In the genomic region with DNA sequence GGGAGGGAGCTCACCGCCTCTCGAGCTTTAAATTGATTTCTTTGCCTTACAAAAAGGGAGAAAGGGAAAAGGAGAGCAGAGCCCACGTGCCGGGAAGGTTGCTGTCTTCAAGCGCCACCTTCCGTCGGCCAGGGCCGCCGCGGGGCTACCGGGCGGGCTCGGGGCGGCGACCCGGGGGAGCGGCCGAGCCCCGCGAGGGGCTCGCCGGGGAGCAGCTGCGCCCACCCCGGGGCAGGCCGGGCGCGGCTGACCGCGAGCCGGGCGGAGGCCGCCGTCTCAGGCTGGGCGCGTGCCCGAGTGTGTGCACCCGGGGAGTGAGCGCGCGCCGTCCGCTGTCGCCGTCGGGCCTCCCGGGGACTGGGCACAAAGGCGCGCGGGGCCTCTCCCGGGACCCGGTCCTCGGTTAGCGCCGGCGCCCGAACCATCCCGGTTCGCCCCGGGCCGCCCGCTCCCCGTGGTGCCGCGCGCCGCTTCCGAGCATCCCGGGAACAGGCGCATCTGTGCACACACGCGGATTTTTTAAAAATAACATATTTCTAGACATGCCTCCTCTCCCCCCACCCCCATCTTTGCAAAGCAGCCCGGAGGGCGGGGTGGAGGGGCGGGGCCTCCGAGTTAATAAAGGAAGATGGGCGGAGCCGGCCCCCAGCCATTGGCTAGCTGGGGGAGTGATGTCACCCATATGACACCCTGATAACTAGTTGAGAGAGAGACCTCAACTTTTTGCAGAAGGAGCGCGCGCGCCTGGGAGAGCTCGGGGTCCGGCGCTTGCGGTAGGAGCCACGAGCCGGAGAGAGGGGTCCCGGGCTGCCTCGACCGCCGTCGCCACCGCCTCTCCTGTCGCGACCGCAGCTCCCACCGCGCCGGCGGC, we compare ENCODE assay signal across 9 cellular contexts. TPM values are rescaled to one million over a fixed set of nuclear protein-coding genes. Genes with fewer than 3 reads are reported as not detected.
A peak's percentile ranks its signal among the peaks of the same experiment; 100 is the strongest.
DNase-seq lines count a peak whose midpoint lies in the region; TF ChIP-seq lines count a peak whose summit lies in the region.
"Had no signal": no experiment of that assay in that cellular context is flagged by ENCODE, and none has a peak within 500 bp of the region (broad histone marks: within the 10 kb centered on the region; RNA-seq: fewer than 3 reads in every experiment).

Gene SOX11 (plus strand): TSS at position 726 of the 871 bp plus-strand sequence. CDS start 338 bp downstream, outside the sequence.

- peak within 1 kb of the TSS; percentile 98 for H3K4me3 Mint-ChIP-seq in endothelial cell (ENCODE audit: unreplicated experiment)

- peaks cover 17% of the 10 kb centered on the region for H3K36me3 Mint-ChIP-seq in endothelial cell (ENCODE audit: low read depth, unreplicated experiment)

- DNase-seq in DMS53 (lab: John Stamatoyannopoulos, UW) (peak; percentile 94), NCI-H2171 (lab: John Stamatoyannopoulos, UW) (peak; percentile 99), endothelial cell (ENCODE audit: low spot score) (peak; percentile 88), mucosa of gallbladder (ENCODE audit: low spot score) (peak; percentile 19), DMS114 treated with DMSO at 0.1 percent for 48 hours (lab: John Stamatoyannopoulos, UW; ENCODE audit: unreplicated experiment) (no peak), T-helper 2 cell (no peak), GM10248 (ENCODE audit: extremely low spot score) (no peak), cerebellar nuclear complex (lab: John Stamatoyannopoulos, UW) (no peak)

- CTCF ChIA-PET in GM10248 (lab: Yijun Ruan, JAX), result no interaction called here

- peaks cover 21% of the 10 kb centered on the region for H3K27me3 Mint-ChIP-seq in endothelial cell (ENCODE audit: unreplicated experiment)

- no peaks in the 10 kb centered on the region for H3K9me3 Mint-ChIP-seq in endothelial cell (ENCODE audit: unreplicated experiment)

- POLR2A ChIA-PET in GM10248 (lab: Yijun Ruan, JAX), result no interaction called here

- H3K27ac Mint-ChIP-seq in endothelial cell (ENCODE audit: unreplicated experiment), result peak within 1 kb of the TSS; percentile 70

- H3K4me1 Mint-ChIP-seq in endothelial cell (ENCODE audit: unreplicated experiment), result peaks cover 27% of the 10 kb centered on the region

- TF ChIP-seq CTCF in endothelial cell (IDR thresholded peaks at IDR 0.05; ENCODE audit: unreplicated experiment), result no peak
- no peak for TF ChIP-seq CTCF in GM10248 (IDR thresholded peaks at IDR 0.05; ENCODE audit: control extremely low read depth, extremely low read depth, low read depth, missing control alignments)

RNA-seq across cellular contexts. Expression of gene SOX11, which starts in this region (rescaled TPM):
- total RNA-seq in endothelial cell (ENCODE audit: unreplicated experiment) (39.4 TPM), mucosa of gallbladder (0.03 TPM)
- total RNA-seq: bronchial epithelial cell had no signal

Comparison
In these comparisons a context has a peak if more than half of its experiments do, and no peak if none do; other contexts are left out.
1. RNA of gene SOX11 (total RNA-seq): 39.4 TPM in endothelial cell (single experiment); 0.03 TPM in mucosa of gallbladder (single experiment); every median in the first group is over 10 times any median in the second.
2. Peak in DNase-seq in mucosa of gallbladder; RNA of the gene not detected or under 1 TPM.
3. DNase-seq: peak in DMS53 (single experiment), NCI-H2171 (single experiment) and endothelial cell (single experiment); none in DMS114 treated with DMSO at 0.1 percent for 48 hours (single experiment), T-helper 2 cell (0 of 5), GM10248 (single experiment) and cerebellar nuclear complex (0 of 2).